1 cellular context compared by ENCODE assay signal in genomic region chr10:96718304-96718990, GRCh38.
A peak's percentile ranks its signal among the peaks of the same experiment; 100 is the strongest.
TF ChIP-seq lines count a peak whose summit lies in the region.

No MANE protein-coding gene starts in this region.

TF ChIP-seq in GM12878, 131 proteins besides CTCF, POLR2A, EP300 and RAD21 (continues in another document):
- TF ChIP-seq TCF12 (IDR thresholded peaks at IDR 0.05; ENCODE audit: low read depth, low read length) = 0 out of 2 replicates have a peak, but pooled peaks have one; percentile 64
- TF ChIP-seq JUND (IDR thresholded peaks at IDR 0.05; ENCODE audit: low read depth, low read length) = no peak
- no peak for TF ChIP-seq ZNF217 (IDR thresholded peaks at IDR 0.05)
- TF ChIP-seq, protein P1, sequence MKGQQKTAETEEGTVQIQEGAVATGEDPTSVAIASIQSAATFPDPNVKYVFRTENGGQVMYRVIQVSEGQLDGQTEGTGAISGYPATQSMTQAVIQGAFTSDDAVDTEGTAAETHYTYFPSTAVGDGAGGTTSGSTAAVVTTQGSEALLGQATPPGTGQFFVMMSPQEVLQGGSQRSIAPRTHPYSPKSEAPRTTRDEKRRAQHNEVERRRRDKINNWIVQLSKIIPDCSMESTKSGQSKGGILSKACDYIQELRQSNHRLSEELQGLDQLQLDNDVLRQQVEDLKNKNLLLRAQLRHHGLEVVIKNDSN (IDR thresholded peaks at IDR 0.05; ENCODE audit: borderline replicate concordance, extremely low read length, insufficient read depth, low read depth, low read length) = no peak
- no peak for TF ChIP-seq STAT1 (conservative IDR thresholded peaks at IDR 0.05)
- TF ChIP-seq E4F1 (IDR thresholded peaks at IDR 0.05; ENCODE audit: borderline replicate concordance, partially characterized antibody) = no peak
- TF ChIP-seq, protein P2, sequence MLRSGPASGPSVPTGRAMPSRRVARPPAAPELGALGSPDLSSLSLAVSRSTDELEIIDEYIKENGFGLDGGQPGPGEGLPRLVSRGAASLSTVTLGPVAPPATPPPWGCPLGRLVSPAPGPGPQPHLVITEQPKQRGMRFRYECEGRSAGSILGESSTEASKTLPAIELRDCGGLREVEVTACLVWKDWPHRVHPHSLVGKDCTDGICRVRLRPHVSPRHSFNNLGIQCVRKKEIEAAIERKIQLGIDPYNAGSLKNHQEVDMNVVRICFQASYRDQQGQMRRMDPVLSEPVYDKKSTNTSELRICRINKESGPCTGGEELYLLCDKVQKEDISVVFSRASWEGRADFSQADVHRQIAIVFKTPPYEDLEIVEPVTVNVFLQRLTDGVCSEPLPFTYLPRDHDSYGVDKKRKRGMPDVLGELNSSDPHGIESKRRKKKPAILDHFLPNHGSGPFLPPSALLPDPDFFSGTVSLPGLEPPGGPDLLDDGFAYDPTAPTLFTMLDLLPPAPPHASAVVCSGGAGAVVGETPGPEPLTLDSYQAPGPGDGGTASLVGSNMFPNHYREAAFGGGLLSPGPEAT (IDR thresholded peaks at IDR 0.05; ENCODE audit: low read depth) = peak; percentile 62; the same call in 1 of the 2 replicates
- TF ChIP-seq NRF1 (conservative IDR thresholded peaks at IDR 0.05; ENCODE audit: low read depth, low read length) = no peak
- TF ChIP-seq FOXK2 (IDR thresholded peaks at IDR 0.05) = no peak
- no peak for TF ChIP-seq HDAC6 (IDR thresholded peaks at IDR 0.05; ENCODE audit: unreplicated experiment)
- no peak for TF ChIP-seq SREBF1 (IDR thresholded peaks at IDR 0.05; ENCODE audit: low read length)
- no peak for TF ChIP-seq STAT3 (IDR thresholded peaks at IDR 0.05; ENCODE audit: low read depth, low read length)
- TF ChIP-seq PAX8 (IDR thresholded peaks at IDR 0.05) = no peak
- no peak for TF ChIP-seq NFIC (IDR thresholded peaks at IDR 0.05; ENCODE audit: low read depth, low read length)
- TF ChIP-seq SIN3A (IDR thresholded peaks at IDR 0.05; ENCODE audit: low read depth, low read length) = 0 out of 2 replicates have a peak, but pooled peaks have one; percentile 8
- 0 out of 2 replicates have a peak, but pooled peaks have one; percentile 22 for TF ChIP-seq GATAD2B (conservative IDR thresholded peaks at IDR 0.05; ENCODE audit: low read depth)
- TF ChIP-seq PRDM15 (CRISPR knock-in tag; IDR thresholded peaks at IDR 0.05) = no peak
- no peak for TF ChIP-seq ETV6 (conservative IDR thresholded peaks at IDR 0.05 in 1 of 2, IDR thresholded peaks at IDR 0.05 in 1 of 2; ENCODE audit: borderline replicate concordance in 1 of 2, low read depth in 1 of 2)
- no peak for TF ChIP-seq RCOR1 (conservative IDR thresholded peaks at IDR 0.05; ENCODE audit: low read depth, low read length)
- TF ChIP-seq SUPT20H (IDR thresholded peaks at IDR 0.05; ENCODE audit: borderline replicate concordance, control insufficient read depth, low read depth, low read length) = no peak
- TF ChIP-seq ELK1 (IDR thresholded peaks at IDR 0.05; ENCODE audit: low read depth, low read length) = no peak
- TF ChIP-seq, protein P3, sequence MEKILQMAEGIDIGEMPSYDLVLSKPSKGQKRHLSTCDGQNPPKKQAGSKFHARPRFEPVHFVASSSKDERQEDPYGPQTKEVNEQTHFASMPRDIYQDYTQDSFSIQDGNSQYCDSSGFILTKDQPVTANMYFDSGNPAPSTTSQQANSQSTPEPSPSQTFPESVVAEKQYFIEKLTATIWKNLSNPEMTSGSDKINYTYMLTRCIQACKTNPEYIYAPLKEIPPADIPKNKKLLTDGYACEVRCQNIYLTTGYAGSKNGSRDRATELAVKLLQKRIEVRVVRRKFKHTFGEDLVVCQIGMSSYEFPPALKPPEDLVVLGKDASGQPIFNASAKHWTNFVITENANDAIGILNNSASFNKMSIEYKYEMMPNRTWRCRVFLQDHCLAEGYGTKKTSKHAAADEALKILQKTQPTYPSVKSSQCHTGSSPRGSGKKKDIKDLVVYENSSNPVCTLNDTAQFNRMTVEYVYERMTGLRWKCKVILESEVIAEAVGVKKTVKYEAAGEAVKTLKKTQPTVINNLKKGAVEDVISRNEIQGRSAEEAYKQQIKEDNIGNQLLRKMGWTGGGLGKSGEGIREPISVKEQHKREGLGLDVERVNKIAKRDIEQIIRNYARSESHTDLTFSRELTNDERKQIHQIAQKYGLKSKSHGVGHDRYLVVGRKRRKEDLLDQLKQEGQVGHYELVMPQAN (conservative IDR thresholded peaks at IDR 0.05) = no peak; the same call in 1 of the 2 replicates
- 0 out of 2 replicates have a peak, but pooled peaks have one; percentile 53 for TF ChIP-seq HDGF (IDR thresholded peaks at IDR 0.05)
- TF ChIP-seq NR2C2 (IDR thresholded peaks at IDR 0.05; ENCODE audit: borderline replicate concordance, control insufficient read depth, insufficient read length, low read depth) = no peak
- TF ChIP-seq POLR2AphosphoS5 (IDR thresholded peaks at IDR 0.05; ENCODE audit: low read length) = no peak
- no peak for TF ChIP-seq RBBP5 (conservative IDR thresholded peaks at IDR 0.05)
- no peak for TF ChIP-seq HSF1 (IDR thresholded peaks at IDR 0.05; ENCODE audit: low read depth, low read length)
- TF ChIP-seq BMI1 (IDR thresholded peaks at IDR 0.05; ENCODE audit: borderline replicate concordance) = no peak
- 0 out of 2 replicates have a peak, but pooled peaks have one; percentile 38 for TF ChIP-seq MTA2 (IDR thresholded peaks at IDR 0.05; ENCODE audit: low read depth)
- no peak for TF ChIP-seq CBX5 (IDR thresholded peaks at IDR 0.05; ENCODE audit: low read depth)
- peak; percentile 50; the same call in 1 of the 2 replicates for TF ChIP-seq CHD2 (IDR thresholded peaks at IDR 0.05; ENCODE audit: borderline replicate concordance, low read depth, low read length)
- no peak for TF ChIP-seq ZNF24 (IDR thresholded peaks at IDR 0.05)
- TF ChIP-seq, protein P4, sequence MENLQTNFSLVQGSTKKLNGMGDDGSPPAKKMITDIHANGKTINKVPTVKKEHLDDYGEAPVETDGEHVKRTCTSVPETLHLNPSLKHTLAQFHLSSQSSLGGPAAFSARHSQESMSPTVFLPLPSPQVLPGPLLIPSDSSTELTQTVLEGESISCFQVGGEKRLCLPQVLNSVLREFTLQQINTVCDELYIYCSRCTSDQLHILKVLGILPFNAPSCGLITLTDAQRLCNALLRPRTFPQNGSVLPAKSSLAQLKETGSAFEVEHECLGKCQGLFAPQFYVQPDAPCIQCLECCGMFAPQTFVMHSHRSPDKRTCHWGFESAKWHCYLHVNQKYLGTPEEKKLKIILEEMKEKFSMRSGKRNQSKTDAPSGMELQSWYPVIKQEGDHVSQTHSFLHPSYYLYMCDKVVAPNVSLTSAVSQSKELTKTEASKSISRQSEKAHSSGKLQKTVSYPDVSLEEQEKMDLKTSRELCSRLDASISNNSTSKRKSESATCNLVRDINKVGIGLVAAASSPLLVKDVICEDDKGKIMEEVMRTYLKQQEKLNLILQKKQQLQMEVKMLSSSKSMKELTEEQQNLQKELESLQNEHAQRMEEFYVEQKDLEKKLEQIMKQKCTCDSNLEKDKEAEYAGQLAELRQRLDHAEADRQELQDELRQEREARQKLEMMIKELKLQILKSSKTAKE (IDR thresholded peaks at IDR 0.05; ENCODE audit: low read depth, poor library complexity, severe bottlenecking) = peak; percentile 18
- no peak for TF ChIP-seq JUNB (IDR thresholded peaks at IDR 0.05)
- TF ChIP-seq RUNX3 (IDR thresholded peaks at IDR 0.05; ENCODE audit: low read length) = peak; percentile 66; the same call in 1 of the 2 replicates
- no peak for TF ChIP-seq WRNIP1 (IDR thresholded peaks at IDR 0.05; ENCODE audit: borderline replicate concordance, low read depth, low read length)
- TF ChIP-seq RAD51 (IDR thresholded peaks at IDR 0.05) = no peak
- peak; percentile 86 for TF ChIP-seq MEF2B (IDR thresholded peaks at IDR 0.05; ENCODE audit: partially characterized antibody, poor library complexity, severe bottlenecking)
- TF ChIP-seq ZBED1 (IDR thresholded peaks at IDR 0.05; ENCODE audit: borderline replicate concordance) = no peak
- TF ChIP-seq KLF5 (IDR thresholded peaks at IDR 0.05; ENCODE audit: partially characterized antibody) = no peak
- TF ChIP-seq, protein P5, sequence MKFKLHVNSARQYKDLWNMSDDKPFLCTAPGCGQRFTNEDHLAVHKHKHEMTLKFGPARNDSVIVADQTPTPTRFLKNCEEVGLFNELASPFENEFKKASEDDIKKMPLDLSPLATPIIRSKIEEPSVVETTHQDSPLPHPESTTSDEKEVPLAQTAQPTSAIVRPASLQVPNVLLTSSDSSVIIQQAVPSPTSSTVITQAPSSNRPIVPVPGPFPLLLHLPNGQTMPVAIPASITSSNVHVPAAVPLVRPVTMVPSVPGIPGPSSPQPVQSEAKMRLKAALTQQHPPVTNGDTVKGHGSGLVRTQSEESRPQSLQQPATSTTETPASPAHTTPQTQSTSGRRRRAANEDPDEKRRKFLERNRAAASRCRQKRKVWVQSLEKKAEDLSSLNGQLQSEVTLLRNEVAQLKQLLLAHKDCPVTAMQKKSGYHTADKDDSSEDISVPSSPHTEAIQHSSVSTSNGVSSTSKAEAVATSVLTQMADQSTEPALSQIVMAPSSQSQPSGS (IDR thresholded peaks at IDR 0.05; ENCODE audit: low read length) = no peak
- TF ChIP-seq EZH2 (IDR thresholded peaks at IDR 0.05; ENCODE audit: borderline replicate concordance, control insufficient read depth, low read depth, low read length) = no peak
- TF ChIP-seq, protein P6, sequence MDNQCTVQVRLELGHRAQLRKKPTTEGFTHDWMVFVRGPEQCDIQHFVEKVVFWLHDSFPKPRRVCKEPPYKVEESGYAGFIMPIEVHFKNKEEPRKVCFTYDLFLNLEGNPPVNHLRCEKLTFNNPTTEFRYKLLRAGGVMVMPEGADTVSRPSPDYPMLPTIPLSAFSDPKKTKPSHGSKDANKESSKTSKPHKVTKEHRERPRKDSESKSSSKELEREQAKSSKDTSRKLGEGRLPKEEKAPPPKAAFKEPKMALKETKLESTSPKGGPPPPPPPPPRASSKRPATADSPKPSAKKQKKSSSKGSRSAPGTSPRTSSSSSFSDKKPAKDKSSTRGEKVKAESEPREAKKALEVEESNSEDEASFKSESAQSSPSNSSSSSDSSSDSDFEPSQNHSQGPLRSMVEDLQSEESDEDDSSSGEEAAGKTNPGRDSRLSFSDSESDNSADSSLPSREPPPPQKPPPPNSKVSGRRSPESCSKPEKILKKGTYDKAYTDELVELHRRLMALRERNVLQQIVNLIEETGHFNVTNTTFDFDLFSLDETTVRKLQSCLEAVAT (IDR thresholded peaks at IDR 0.05) = peak; percentile 85
- TF ChIP-seq PML (IDR thresholded peaks at IDR 0.05; ENCODE audit: low read length) = no peak
- no peak for TF ChIP-seq HDAC2 (IDR thresholded peaks at IDR 0.05)
- TF ChIP-seq, protein P7, sequence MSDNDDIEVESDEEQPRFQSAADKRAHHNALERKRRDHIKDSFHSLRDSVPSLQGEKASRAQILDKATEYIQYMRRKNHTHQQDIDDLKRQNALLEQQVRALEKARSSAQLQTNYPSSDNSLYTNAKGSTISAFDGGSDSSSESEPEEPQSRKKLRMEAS (IDR thresholded peaks at IDR 0.05; ENCODE audit: low read depth, low read length) = no peak
